27 cellular contexts compared by ENCODE assay signal in genomic region chr11:73475549-73475948, GRCh38.
"Had no signal": no experiment of that assay in that cellular context is flagged by ENCODE, and none has a peak within 500 bp of the region (broad histone marks: within the 10 kb centered on the region; RNA-seq: fewer than 3 reads in every experiment).

No MANE protein-coding gene starts in this region.

- ATAC-seq: activated naive CD4-positive, alpha-beta T cell treated with anti-CD3 and anti-CD28 coated beads, Interleukin-2, amount 50 U/mL, for 72 hours; activated T-cell treated with anti-CD3 and anti-CD28 coated beads, Interleukin-2, amount 50 U/mL, for 72 hours; gastroesophageal sphincter had no signal

- H3K36me3 ChIP-seq: ascending aorta, breast epithelium, cardiac muscle cell, colonic mucosa, esophagus squamous epithelium had no signal

- DNase-seq: activated CD4-positive, alpha-beta memory T cell treated with anti-CD3 and anti-CD28 coated beads, Interleukin-2, amount 10 ng/mL, durations not matched to agents 7 days and 5 days; activated CD4-positive, alpha-beta T cell treated with anti-CD3 and anti-CD28 coated beads for 1 hour; activated CD4-positive, alpha-beta T cell treated with anti-CD3 and anti-CD28 coated beads for 4 hours; activated CD4-positive, alpha-beta T cell treated with anti-CD3 and anti-CD28 coated beads, Interleukin-2, amount 10 ng/mL, durations not matched to agents 7 days and 5 days; activated CD4-positive, alpha-beta T cell treated with anti-CD3 and anti-CD28 coated beads, Interleukin-2, amount 50 U/mL, for 4 hours; activated CD8-positive, alpha-beta memory T cell treated with anti-CD3 and anti-CD28 coated beads, Interleukin-2, amount 50 U/mL, for 48 hours; activated gamma-delta T cell; activated naive CD4-positive, alpha-beta T cell; activated naive CD4-positive, alpha-beta T cell treated with anti-CD3 and anti-CD28 coated beads, Interleukin-2, amount 10 ng/mL, durations not matched to agents 7 days and 5 days; activated naive CD8-positive, alpha-beta T cell treated with anti-CD3 and anti-CD28 coated beads, Interleukin-2, amount 10 ng/mL, durations not matched to agents 7 days and 5 days; activated T-cell treated with anti-CD3 and anti-CD28 coated beads for 4 hours; activated T-cell treated with anti-CD3 and anti-CD28 coated beads, Interleukin-2, amount 50 U/mL, for 24 hours; activated T-cell treated with anti-CD3 and anti-CD28 coated beads, Interleukin-2, amount 50 U/mL, for 72 hours; central memory CD4-positive, alpha-beta T cell; cerebellar nuclear complex; colonic mucosa; effector CD8-positive, alpha-beta T cell; esophagus squamous epithelium; foreskin melanocyte; head of caudate nucleus; T-helper 2 cell had no signal

- H3K4me3 ChIP-seq: ascending aorta, breast epithelium, cardiac muscle cell, colonic mucosa, esophagus squamous epithelium, gastroesophageal sphincter had no signal

- H3K4me1 ChIP-seq: ascending aorta, breast epithelium, colonic mucosa had no signal

- H3K27me3 ChIP-seq: ascending aorta, breast epithelium, cardiac muscle cell, colonic mucosa, esophagus squamous epithelium, gastroesophageal sphincter had no signal

- H3K27ac ChIP-seq: ascending aorta, breast epithelium, cardiac muscle cell, colonic mucosa, epithelial cell of prostate, esophagus squamous epithelium, gastroesophageal sphincter had no signal

- H3K9me3 ChIP-seq: colonic mucosa had no signal
